ENCODE assay signal across 14 cellular contexts in genomic region chr2:130548418-130548817, GRCh38. TPM values are rescaled to one million over a fixed set of nuclear protein-coding genes. Genes with fewer than 3 reads are reported as not detected.
"Had no signal": no experiment of that assay in that cellular context is flagged by ENCODE, and none has a peak within 500 bp of the region (broad histone marks: within the 10 kb centered on the region; RNA-seq: fewer than 3 reads in every experiment).

No MANE protein-coding gene starts in this region.

RNA-seq across cellular contexts. Expression of gene CFC1B, which starts 27.4 kb away (rescaled TPM):
- total RNA-seq: subcutaneous adipose tissue, suprapubic skin, temporal lobe, testis, thoracic aorta, thyroid gland, tibial nerve, transverse colon, upper lobe of left lung, upper lobe of right lung, ureter, urinary bladder, vagina had no signal
- polyA plus RNA-seq: thymus, urinary bladder had no signal

RNA-seq across cellular contexts. Expression of gene POTEI, which starts 39.3 kb away (rescaled TPM):
- total RNA-seq: subcutaneous adipose tissue, suprapubic skin, thoracic aorta, tibial nerve, upper lobe of right lung, ureter, vagina had no signal
- polyA plus RNA-seq: urinary bladder had no signal

RNA-seq across cellular contexts. Expression of gene CFC1, which starts 51.0 kb away (rescaled TPM):
- total RNA-seq: subcutaneous adipose tissue, suprapubic skin, thoracic aorta, thyroid gland, tibial nerve, ureter, urinary bladder, vagina had no signal
- polyA plus RNA-seq: urinary bladder had no signal
